17 cellular contexts compared by ENCODE assay signal in genomic region chr14:21220874-21221477, GRCh38. TPM values are rescaled to one million over a fixed set of nuclear protein-coding genes. Genes with fewer than 3 reads are reported as not detected.
DNase-seq lines count a peak whose midpoint lies in the region; ATAC-seq and TF ChIP-seq lines count a peak whose summit lies in the region.
"Had no signal": no experiment of that assay in that cellular context is flagged by ENCODE, and none has a peak within 500 bp of the region (broad histone marks: within the 10 kb centered on the region; RNA-seq: fewer than 3 reads in every experiment).

No MANE protein-coding gene starts in this region.

- no peak for DNase-seq in activated CD8-positive, alpha-beta T cell treated with anti-CD3 and anti-CD28 coated beads for 36 hours
- DNase-seq in activated CD8-positive, alpha-beta T cell treated with anti-CD3 and anti-CD28 coated beads, Interleukin-2, amount 10 ng/mL, durations not matched to agents 7 days and 5 days: no peak
- DNase-seq in T-cell (no peak), gastrocnemius medialis (no peak), omental fat pad (ENCODE audit: low spot score) (no peak), left colon (no peak)
- no peak for DNase-seq in effector memory CD4-positive, alpha-beta T cell
- DNase-seq: ACHN, DMS153, NCI-H1694, NCI-H774, pancreas, SHP77, upper lobe of right lung had no signal

- no peaks in the 10 kb centered on the region for H3K27me3 ChIP-seq in effector memory CD4-positive, alpha-beta T cell (replicated peaks; ENCODE audit: control insufficient read depth, insufficient read depth, low read length, poor library complexity, severe bottlenecking)
- H3K27me3 ChIP-seq in gastrocnemius medialis: no peaks in the 10 kb centered on the region
- H3K27me3 ChIP-seq: pancreas, upper lobe of right lung had no signal

- in situ Hi-C loops in gastrocnemius medialis (cut with MboI; ENCODE audit: low sequenced_read_pairs in 4 of 4): no loop called here

- POLR2A ChIA-PET in activated CD8-positive, alpha-beta T cell treated with anti-CD3 and anti-CD28 coated beads for 36 hours (lab: Charles Lee): interaction anchor here (0.6 to 2.9 kb wide), 5 partner anchors 14 to 791 kb away, joined by 3 to 10 read pairs (median 3); no protein-coding TSS in a partner anchor
- POLR2A ChIA-PET in activated CD8-positive, alpha-beta T cell treated with anti-CD3 and anti-CD28 coated beads, Interleukin-2, amount 10 ng/mL, durations not matched to agents 7 days and 5 days (lab: Charles Lee): no interaction called here
- POLR2A ChIA-PET in T-cell (lab: Charles Lee): interaction anchor here in 1 of 2 donors (0.6 to 0.8 kb wide), 2 partner anchors 93 to 210 kb away, joined by 4 to 7 read pairs; no protein-coding TSS in a partner anchor

- H3K4me3 ChIP-seq in effector memory CD4-positive, alpha-beta T cell (ENCODE audit: insufficient read depth, low read depth, low read length, poor library complexity, severe bottlenecking): no peak overlapping the region
- no peak overlapping the region for H3K4me3 ChIP-seq in gastrocnemius medialis
- H3K4me3 ChIP-seq: lung, pancreas, upper lobe of right lung had no signal

- CTCF ChIA-PET in activated CD8-positive, alpha-beta T cell treated with anti-CD3 and anti-CD28 coated beads for 36 hours (lab: Charles Lee): interaction anchor here (0.7 kb wide), 1 partner anchor 29 kb away, joined by 4 read pairs; no protein-coding TSS in a partner anchor
- CTCF ChIA-PET in activated CD8-positive, alpha-beta T cell treated with anti-CD3 and anti-CD28 coated beads, Interleukin-2, amount 10 ng/mL, durations not matched to agents 7 days and 5 days (lab: Charles Lee): no interaction called here
- CTCF ChIA-PET in T-cell (lab: Charles Lee): interaction anchor here in 1 of 2 donors (0.6 kb wide), 1 partner anchor 216 kb away, joined by 3 read pairs; no protein-coding TSS in a partner anchor

- ATAC-seq in activated CD8-positive, alpha-beta T cell treated with anti-CD3 and anti-CD28 coated beads for 36 hours: no peak
- no peak for ATAC-seq in activated CD8-positive, alpha-beta T cell treated with anti-CD3 and anti-CD28 coated beads, Interleukin-2, amount 10 ng/mL, durations not matched to agents 7 days and 5 days
- ATAC-seq in T-cell (replicated peaks in 1 of 4) (peak; percentile 22 to 56 (median 39)), gastrocnemius medialis (no peak), GM21367 (IDR thresholded peaks at IDR 0.05; ENCODE audit: unreplicated experiment) (no peak), omental fat pad (ENCODE audit: low FRiP score) (no peak), left colon (no peak)
- ATAC-seq: pancreas, upper lobe of right lung had no signal

- peaks cover 76% of the 10 kb centered on the region for H3K36me3 Mint-ChIP-seq in activated CD8-positive, alpha-beta T cell treated with anti-CD3 and anti-CD28 coated beads for 36 hours (ENCODE audit: low read depth)
- H3K36me3 Mint-ChIP-seq in activated CD8-positive, alpha-beta T cell treated with anti-CD3 and anti-CD28 coated beads, Interleukin-2, amount 10 ng/mL, durations not matched to agents 7 days and 5 days (ENCODE audit: low read depth): peaks cover 69% of the 10 kb centered on the region
- peaks cover 52% of the 10 kb centered on the region for H3K36me3 Mint-ChIP-seq in T-cell

- TF ChIP-seq CTCF in activated CD8-positive, alpha-beta T cell treated with anti-CD3 and anti-CD28 coated beads for 36 hours (IDR thresholded peaks at IDR 0.05): no peak
- TF ChIP-seq CTCF in gastrocnemius medialis (IDR thresholded peaks at IDR 0.05 in 4 of 5, conservative IDR thresholded peaks at IDR 0.05 in 1 of 5): no peak
- TF ChIP-seq CTCF in omental fat pad (IDR thresholded peaks at IDR 0.05): no peak

- H3K9me3 ChIP-seq in effector memory CD4-positive, alpha-beta T cell (ENCODE audit: control insufficient read depth, low read length): no peaks in the 10 kb centered on the region
- no peaks in the 10 kb centered on the region for H3K9me3 ChIP-seq in gastrocnemius medialis
- H3K9me3 ChIP-seq: pancreas, upper lobe of right lung had no signal

- TF ChIP-seq POLR2A in gastrocnemius medialis (IDR thresholded peaks at IDR 0.05): no peak

- no peak overlapping the region for H3K4me3 Mint-ChIP-seq in activated CD8-positive, alpha-beta T cell treated with anti-CD3 and anti-CD28 coated beads for 36 hours
- no peak overlapping the region for H3K4me3 Mint-ChIP-seq in activated CD8-positive, alpha-beta T cell treated with anti-CD3 and anti-CD28 coated beads, Interleukin-2, amount 10 ng/mL, durations not matched to agents 7 days and 5 days
- H3K4me3 Mint-ChIP-seq in T-cell: peak overlapping the region; percentile 15 to 52 (median 43)

- H3K27ac Mint-ChIP-seq in activated CD8-positive, alpha-beta T cell treated with anti-CD3 and anti-CD28 coated beads for 36 hours: peak overlapping the region; percentile 76
- no peak overlapping the region for H3K27ac Mint-ChIP-seq in activated CD8-positive, alpha-beta T cell treated with anti-CD3 and anti-CD28 coated beads, Interleukin-2, amount 10 ng/mL, durations not matched to agents 7 days and 5 days
- H3K27ac Mint-ChIP-seq in T-cell: peak overlapping the region; percentile 77 to 92

- peaks cover 65% of the 10 kb centered on the region for H3K36me3 ChIP-seq in effector memory CD4-positive, alpha-beta T cell (ENCODE audit: control insufficient read depth, insufficient read depth, low read length)
- peaks cover 0 to 27% of the 10 kb centered on the region in 2 donors for H3K36me3 ChIP-seq in gastrocnemius medialis

- H3K9me3 Mint-ChIP-seq in activated CD8-positive, alpha-beta T cell treated with anti-CD3 and anti-CD28 coated beads for 36 hours: no peaks in the 10 kb centered on the region
- no peaks in the 10 kb centered on the region for H3K9me3 Mint-ChIP-seq in activated CD8-positive, alpha-beta T cell treated with anti-CD3 and anti-CD28 coated beads, Interleukin-2, amount 10 ng/mL, durations not matched to agents 7 days and 5 days (ENCODE audit: insufficient read depth)
- H3K9me3 Mint-ChIP-seq in T-cell: no peaks in the 10 kb centered on the region

- H3K4me1 ChIP-seq in effector memory CD4-positive, alpha-beta T cell (ENCODE audit: control insufficient read depth, insufficient read depth, low read length, poor library complexity, severe bottlenecking): peaks cover 24% of the 10 kb centered on the region
- peaks cover 40 to 62% of the 10 kb centered on the region in 2 donors for H3K4me1 ChIP-seq in gastrocnemius medialis

- no peaks in the 10 kb centered on the region for H3K27me3 Mint-ChIP-seq in activated CD8-positive, alpha-beta T cell treated with anti-CD3 and anti-CD28 coated beads for 36 hours
- no peaks in the 10 kb centered on the region for H3K27me3 Mint-ChIP-seq in activated CD8-positive, alpha-beta T cell treated with anti-CD3 and anti-CD28 coated beads, Interleukin-2, amount 10 ng/mL, durations not matched to agents 7 days and 5 days (ENCODE audit: low read depth)
- H3K27me3 Mint-ChIP-seq in T-cell: no peaks in the 10 kb centered on the region

- peaks cover 70% of the 10 kb centered on the region for H3K4me1 Mint-ChIP-seq in activated CD8-positive, alpha-beta T cell treated with anti-CD3 and anti-CD28 coated beads for 36 hours (ENCODE audit: low read depth)
- H3K4me1 Mint-ChIP-seq in activated CD8-positive, alpha-beta T cell treated with anti-CD3 and anti-CD28 coated beads, Interleukin-2, amount 10 ng/mL, durations not matched to agents 7 days and 5 days (ENCODE audit: low read depth): peaks cover 47% of the 10 kb centered on the region
- H3K4me1 Mint-ChIP-seq in T-cell: peaks cover 72 to 90% (median 88%) of the 10 kb centered on the region in 3 donors

- intact Hi-C loops in activated CD8-positive, alpha-beta T cell treated with anti-CD3 and anti-CD28 coated beads for 36 hours (cut with micrococcal nuclease): loop anchor here (5.0 kb wide), 1 partner anchor 36 kb away; no protein-coding TSS in a partner anchor
- intact Hi-C loops in gastrocnemius medialis (cut with DNase I; ENCODE audit: low total_unique reads): no loop called here
- intact Hi-C loops in left colon (cut with DNase I, micrococcal nuclease): no loop called here

- peak overlapping the region; percentile 18 for H3K27ac ChIP-seq in effector memory CD4-positive, alpha-beta T cell (ENCODE audit: insufficient read depth, low read length, poor library complexity, severe bottlenecking)
- peak overlapping the region; percentile 14 to 82 (median 78) for H3K27ac ChIP-seq in gastrocnemius medialis
- H3K27ac ChIP-seq: KMS-11, pancreas, upper lobe of right lung had no signal

RNA-seq across cellular contexts. Expression of gene HNRNPC, which starts 48.3 kb away (rescaled TPM):
- total RNA-seq in activated CD8-positive, alpha-beta T cell treated with anti-CD3 and anti-CD28 coated beads for 36 hours: 1,000 to 10,000 TPM; 1,078 to 1,115 TPM
- total RNA-seq in activated CD8-positive, alpha-beta T cell treated with anti-CD3 and anti-CD28 coated beads, Interleukin-2, amount 10 ng/mL, durations not matched to agents 7 days and 5 days: 100 to 1,000 TPM; 768 to 782 TPM
- total RNA-seq in T-cell (100 to 1,000 TPM; 417 to 530 (median 441) TPM), gastrocnemius medialis (100 to 1,000 TPM; 281 to 357 (median 318) TPM), omental fat pad (100 to 1,000 TPM; 361 to 619 (median 454) TPM), left colon (100 to 1,000 TPM; 251 to 271 TPM)

RNA-seq across cellular contexts. Expression of gene RPGRIP1, which starts 58.9 kb away (rescaled TPM):
- total RNA-seq in activated CD8-positive, alpha-beta T cell treated with anti-CD3 and anti-CD28 coated beads for 36 hours: not detected
- total RNA-seq in activated CD8-positive, alpha-beta T cell treated with anti-CD3 and anti-CD28 coated beads, Interleukin-2, amount 10 ng/mL, durations not matched to agents 7 days and 5 days: not detected
- under 1 TPM in 2 of 5 donors, not detected in 3; 0.16 to 0.76 TPM for total RNA-seq in T-cell
- total RNA-seq in gastrocnemius medialis: not detected
- 1 to 10 TPM in 1 of 4 donors, under 1 TPM in 3; 0.19 to 1.2 (median 0.53) TPM for total RNA-seq in omental fat pad
- under 1 TPM in 1 of 2 donors, not detected in 1; 0.17 TPM for total RNA-seq in left colon

Comparison
In these comparisons a context has a peak if more than half of its experiments do, and no peak if none do; other contexts are left out.
1. ATAC-seq: peak in T-cell (4 of 4); none in activated CD8-positive, alpha-beta T cell treated with anti-CD3 and anti-CD28 coated beads for 36 hours (single experiment), activated CD8-positive, alpha-beta T cell treated with anti-CD3 and anti-CD28 coated beads, Interleukin-2, amount 10 ng/mL, durations not matched to agents 7 days and 5 days (single experiment), gastrocnemius medialis (0 of 2), GM21367 (single experiment), omental fat pad (single experiment) and left colon (single experiment).
2. H3K4me3 Mint-ChIP-seq: peak in T-cell (3 of 3); none in activated CD8-positive, alpha-beta T cell treated with anti-CD3 and anti-CD28 coated beads for 36 hours (single experiment) and activated CD8-positive, alpha-beta T cell treated with anti-CD3 and anti-CD28 coated beads, Interleukin-2, amount 10 ng/mL, durations not matched to agents 7 days and 5 days (single experiment).